In the genomic region with DNA sequence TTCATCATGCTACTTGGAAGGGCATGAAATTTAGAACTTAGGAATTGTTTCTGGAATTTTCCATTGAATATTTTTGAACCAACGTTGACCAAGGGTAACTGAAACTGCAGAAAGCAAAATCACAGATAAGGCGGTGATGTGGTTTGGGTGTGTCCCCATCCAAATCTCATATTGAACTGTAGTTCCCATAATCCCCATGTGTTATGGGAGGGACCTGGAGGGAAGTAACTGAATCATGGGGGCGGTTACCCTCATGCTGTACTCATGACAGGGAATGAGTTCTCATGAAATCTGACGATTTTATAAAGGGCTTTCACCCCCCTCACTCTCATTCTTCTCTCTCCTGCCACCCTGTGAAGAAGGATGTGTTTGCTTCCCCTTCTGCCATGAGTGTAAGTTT, we compare ENCODE assay signal across 26 cellular contexts.
"Had no signal": no experiment of that assay in that cellular context is flagged by ENCODE, and none has a peak within 500 bp of the region (broad histone marks: within the 10 kb centered on the region; RNA-seq: fewer than 3 reads in every experiment).

No MANE protein-coding gene starts in this region.

- H3K4me3 ChIP-seq: left lung, lower lobe of right lung, pancreas, prostate gland, skin epidermis, stomach, testis, thyroid gland, transverse colon, upper lobe of left lung, vagina had no signal

- H3K4me1 ChIP-seq: left lung, lower lobe of right lung, pancreas, prostate gland, thyroid gland, upper lobe of left lung had no signal

- FAIRE-seq: kidney, pancreas had no signal

- H3K27me3 ChIP-seq: left lung, pancreas, stomach, testis, thyroid gland, transverse colon, upper lobe of left lung, vagina had no signal

- DNase-seq: kidney; left colon; left lung; lower lobe of right lung; mammary epithelial cell; mesenchymal stem cell; naive thymus-derived CD8-positive, alpha-beta T cell; nucleus accumbens; pancreas; posterior cingulate gyrus; retina; right cardiac atrium; stimulated activated CD4-positive, alpha-beta T cell treated with anti-CD3 and anti-CD28 coated beads, Interleukin-12 subunit alpha, Interleukin-12 subunit beta, amount 100 ng/mL, for 4 hours; stimulated activated CD4-positive, alpha-beta T cell treated with anti-CD3 and anti-CD28 coated beads, Interleukin-15, amount 100 ng/mL, for 24 hours; stimulated activated CD4-positive, alpha-beta T cell treated with anti-CD3 and anti-CD28 coated beads, Interleukin-2, amount 100 ng/mL, for 24 hours; stimulated activated CD4-positive, alpha-beta T cell treated with anti-CD3 and anti-CD28 coated beads, Interleukin-4, amount 100 ng/mL, for 1 hour; stimulated activated naive B cell treated with anti-CD40 and anti-IgM and Interleukin-4, amounts not matched to agents 10 μg/mL and 1 μg/mL and 100 μg/mL, for 72 hours; stimulated activated naive CD8-positive, alpha-beta T cell treated with anti-CD3 and anti-CD28 coated beads, Interleukin-15, Interleukin-2, amounts not matched to agents 100 U/mL and 50 U/mL, for 24 hours; stomach; testis; thyroid gland; transverse colon; upper lobe of left lung had no signal

- H3K36me3 ChIP-seq: left lung, lower lobe of right lung, pancreas, prostate gland, stomach, thyroid gland, transverse colon, upper lobe of left lung, vagina had no signal

- H3K9me3 ChIP-seq: left lung, lower lobe of right lung, pancreas, prostate gland, stomach, testis, thyroid gland, transverse colon, upper lobe of left lung, vagina had no signal

- H3K27ac ChIP-seq: left lung, lower lobe of right lung, pancreas, prostate gland, skin epidermis, testis, thyroid gland, upper lobe of left lung, vagina had no signal
